Comparison of ENCODE assay signal across 3 cellular contexts in the genomic region with DNA sequence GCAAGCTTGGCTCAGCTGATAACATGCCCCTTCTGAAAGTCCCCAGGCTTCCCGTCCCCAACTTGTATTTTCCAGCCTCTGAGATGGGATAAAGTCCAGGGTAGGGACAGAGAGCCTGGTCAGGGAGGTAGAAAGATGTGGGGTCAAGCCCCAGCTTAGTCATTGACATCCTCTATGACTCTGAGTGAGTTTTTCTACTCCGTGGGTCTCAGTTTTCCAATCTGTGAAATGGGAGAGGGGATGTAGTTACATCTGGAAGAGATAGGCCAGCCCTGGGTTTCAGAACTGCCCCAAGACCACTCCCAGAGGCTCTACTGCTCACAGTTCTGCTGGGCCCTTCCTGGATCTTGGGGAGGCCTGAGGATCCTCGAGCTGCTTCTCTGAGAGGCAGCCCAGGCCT.
TF ChIP-seq lines count a peak whose summit lies in the region.

No MANE protein-coding gene starts in this region.

TF ChIP-seq in IMR-90, 13 proteins besides CTCF, POLR2A, EP300 and RAD21:
- TF ChIP-seq RCOR1 (IDR thresholded peaks at IDR 0.05; ENCODE audit: insufficient replicate concordance, low read length) (peak; percentile 31), MXI1 (IDR thresholded peaks at IDR 0.05; ENCODE audit: borderline replicate concordance, low read depth, low read length) (no peak)
TF ChIP-seq in IMR-90: peak in this region for 1.

TF ChIP-seq in GM12878, 131 proteins besides CTCF, POLR2A, EP300 and RAD21:
- no peak for TF ChIP-seq MEF2A (IDR thresholded peaks at IDR 0.05; ENCODE audit: insufficient read depth, low read depth, low read length)
- no peak for TF ChIP-seq ZNF217 (IDR thresholded peaks at IDR 0.05)
- no peak for TF ChIP-seq CBX3 (IDR thresholded peaks at IDR 0.05; ENCODE audit: borderline replicate concordance, low read depth)
- no peak for TF ChIP-seq STAT1 (conservative IDR thresholded peaks at IDR 0.05)
- no peak for TF ChIP-seq ZSCAN29 (IDR thresholded peaks at IDR 0.05)
- TF ChIP-seq EED (IDR thresholded peaks at IDR 0.05; ENCODE audit: low read depth): no peak
- no peak for TF ChIP-seq TCF7 (IDR thresholded peaks at IDR 0.05; ENCODE audit: borderline replicate concordance)
- TF ChIP-seq, protein P1, sequence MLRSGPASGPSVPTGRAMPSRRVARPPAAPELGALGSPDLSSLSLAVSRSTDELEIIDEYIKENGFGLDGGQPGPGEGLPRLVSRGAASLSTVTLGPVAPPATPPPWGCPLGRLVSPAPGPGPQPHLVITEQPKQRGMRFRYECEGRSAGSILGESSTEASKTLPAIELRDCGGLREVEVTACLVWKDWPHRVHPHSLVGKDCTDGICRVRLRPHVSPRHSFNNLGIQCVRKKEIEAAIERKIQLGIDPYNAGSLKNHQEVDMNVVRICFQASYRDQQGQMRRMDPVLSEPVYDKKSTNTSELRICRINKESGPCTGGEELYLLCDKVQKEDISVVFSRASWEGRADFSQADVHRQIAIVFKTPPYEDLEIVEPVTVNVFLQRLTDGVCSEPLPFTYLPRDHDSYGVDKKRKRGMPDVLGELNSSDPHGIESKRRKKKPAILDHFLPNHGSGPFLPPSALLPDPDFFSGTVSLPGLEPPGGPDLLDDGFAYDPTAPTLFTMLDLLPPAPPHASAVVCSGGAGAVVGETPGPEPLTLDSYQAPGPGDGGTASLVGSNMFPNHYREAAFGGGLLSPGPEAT (IDR thresholded peaks at IDR 0.05; ENCODE audit: low read depth): no peak
- TF ChIP-seq HDAC2 (IDR thresholded peaks at IDR 0.05): no peak
- no peak for TF ChIP-seq TAF1 (IDR thresholded peaks at IDR 0.05; ENCODE audit: borderline replicate concordance, low read depth, low read length)
- TF ChIP-seq, protein P2, sequence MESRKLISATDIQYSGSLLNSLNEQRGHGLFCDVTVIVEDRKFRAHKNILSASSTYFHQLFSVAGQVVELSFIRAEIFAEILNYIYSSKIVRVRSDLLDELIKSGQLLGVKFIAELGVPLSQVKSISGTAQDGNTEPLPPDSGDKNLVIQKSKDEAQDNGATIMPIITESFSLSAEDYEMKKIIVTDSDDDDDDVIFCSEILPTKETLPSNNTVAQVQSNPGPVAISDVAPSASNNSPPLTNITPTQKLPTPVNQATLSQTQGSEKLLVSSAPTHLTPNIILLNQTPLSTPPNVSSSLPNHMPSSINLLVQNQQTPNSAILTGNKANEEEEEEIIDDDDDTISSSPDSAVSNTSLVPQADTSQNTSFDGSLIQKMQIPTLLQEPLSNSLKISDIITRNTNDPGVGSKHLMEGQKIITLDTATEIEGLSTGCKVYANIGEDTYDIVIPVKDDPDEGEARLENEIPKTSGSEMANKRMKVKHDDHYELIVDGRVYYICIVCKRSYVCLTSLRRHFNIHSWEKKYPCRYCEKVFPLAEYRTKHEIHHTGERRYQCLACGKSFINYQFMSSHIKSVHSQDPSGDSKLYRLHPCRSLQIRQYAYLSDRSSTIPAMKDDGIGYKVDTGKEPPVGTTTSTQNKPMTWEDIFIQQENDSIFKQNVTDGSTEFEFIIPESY (IDR thresholded peaks at IDR 0.05): no peak
- no peak for TF ChIP-seq PAX5 (IDR thresholded peaks at IDR 0.05; ENCODE audit: borderline replicate concordance, low read depth, low read length)
- TF ChIP-seq SRF (IDR thresholded peaks at IDR 0.05; ENCODE audit: low read depth in 2 of 2, low read length in 2 of 2): no peak
- no peak for TF ChIP-seq MTA3 (IDR thresholded peaks at IDR 0.05; ENCODE audit: borderline replicate concordance, low read length)
- TF ChIP-seq POU2F2 (IDR thresholded peaks at IDR 0.05; ENCODE audit: borderline replicate concordance, low read depth, low read length): no peak
- no peak for TF ChIP-seq CBX5 (IDR thresholded peaks at IDR 0.05; ENCODE audit: low read depth)
- TF ChIP-seq ZNF24 (IDR thresholded peaks at IDR 0.05): no peak
TF ChIP-seq in GM12878: peak in this region for 0.

TF ChIP-seq in neural cell, 6 proteins besides CTCF, POLR2A, EP300 and RAD21:
- TF ChIP-seq SMC3 (conservative IDR thresholded peaks at IDR 0.05; ENCODE audit: poor library complexity): no peak
- no peak for TF ChIP-seq TAF1 (IDR thresholded peaks at IDR 0.05; ENCODE audit: low read depth)
- no peak for TF ChIP-seq POLR2AphosphoS5 (IDR thresholded peaks at IDR 0.05)
- no peak for TF ChIP-seq EZH2 (IDR thresholded peaks at IDR 0.05; ENCODE audit: borderline replicate concordance, insufficient read depth, low read length, poor library complexity, severe bottlenecking)
- TF ChIP-seq, protein P3, sequence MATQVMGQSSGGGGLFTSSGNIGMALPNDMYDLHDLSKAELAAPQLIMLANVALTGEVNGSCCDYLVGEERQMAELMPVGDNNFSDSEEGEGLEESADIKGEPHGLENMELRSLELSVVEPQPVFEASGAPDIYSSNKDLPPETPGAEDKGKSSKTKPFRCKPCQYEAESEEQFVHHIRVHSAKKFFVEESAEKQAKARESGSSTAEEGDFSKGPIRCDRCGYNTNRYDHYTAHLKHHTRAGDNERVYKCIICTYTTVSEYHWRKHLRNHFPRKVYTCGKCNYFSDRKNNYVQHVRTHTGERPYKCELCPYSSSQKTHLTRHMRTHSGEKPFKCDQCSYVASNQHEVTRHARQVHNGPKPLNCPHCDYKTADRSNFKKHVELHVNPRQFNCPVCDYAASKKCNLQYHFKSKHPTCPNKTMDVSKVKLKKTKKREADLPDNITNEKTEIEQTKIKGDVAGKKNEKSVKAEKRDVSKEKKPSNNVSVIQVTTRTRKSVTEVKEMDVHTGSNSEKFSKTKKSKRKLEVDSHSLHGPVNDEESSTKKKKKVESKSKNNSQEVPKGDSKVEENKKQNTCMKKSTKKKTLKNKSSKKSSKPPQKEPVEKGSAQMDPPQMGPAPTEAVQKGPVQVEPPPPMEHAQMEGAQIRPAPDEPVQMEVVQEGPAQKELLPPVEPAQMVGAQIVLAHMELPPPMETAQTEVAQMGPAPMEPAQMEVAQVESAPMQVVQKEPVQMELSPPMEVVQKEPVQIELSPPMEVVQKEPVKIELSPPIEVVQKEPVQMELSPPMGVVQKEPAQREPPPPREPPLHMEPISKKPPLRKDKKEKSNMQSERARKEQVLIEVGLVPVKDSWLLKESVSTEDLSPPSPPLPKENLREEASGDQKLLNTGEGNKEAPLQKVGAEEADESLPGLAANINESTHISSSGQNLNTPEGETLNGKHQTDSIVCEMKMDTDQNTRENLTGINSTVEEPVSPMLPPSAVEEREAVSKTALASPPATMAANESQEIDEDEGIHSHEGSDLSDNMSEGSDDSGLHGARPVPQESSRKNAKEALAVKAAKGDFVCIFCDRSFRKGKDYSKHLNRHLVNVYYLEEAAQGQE (IDR thresholded peaks at IDR 0.05; ENCODE audit: borderline replicate concordance): no peak
- no peak for TF ChIP-seq MXI1 (conservative IDR thresholded peaks at IDR 0.05; ENCODE audit: poor library complexity, severe bottlenecking)
TF ChIP-seq in neural cell: peak in this region for 0.
